ENCODE assay signal across 8 cellular contexts in the genomic region with DNA sequence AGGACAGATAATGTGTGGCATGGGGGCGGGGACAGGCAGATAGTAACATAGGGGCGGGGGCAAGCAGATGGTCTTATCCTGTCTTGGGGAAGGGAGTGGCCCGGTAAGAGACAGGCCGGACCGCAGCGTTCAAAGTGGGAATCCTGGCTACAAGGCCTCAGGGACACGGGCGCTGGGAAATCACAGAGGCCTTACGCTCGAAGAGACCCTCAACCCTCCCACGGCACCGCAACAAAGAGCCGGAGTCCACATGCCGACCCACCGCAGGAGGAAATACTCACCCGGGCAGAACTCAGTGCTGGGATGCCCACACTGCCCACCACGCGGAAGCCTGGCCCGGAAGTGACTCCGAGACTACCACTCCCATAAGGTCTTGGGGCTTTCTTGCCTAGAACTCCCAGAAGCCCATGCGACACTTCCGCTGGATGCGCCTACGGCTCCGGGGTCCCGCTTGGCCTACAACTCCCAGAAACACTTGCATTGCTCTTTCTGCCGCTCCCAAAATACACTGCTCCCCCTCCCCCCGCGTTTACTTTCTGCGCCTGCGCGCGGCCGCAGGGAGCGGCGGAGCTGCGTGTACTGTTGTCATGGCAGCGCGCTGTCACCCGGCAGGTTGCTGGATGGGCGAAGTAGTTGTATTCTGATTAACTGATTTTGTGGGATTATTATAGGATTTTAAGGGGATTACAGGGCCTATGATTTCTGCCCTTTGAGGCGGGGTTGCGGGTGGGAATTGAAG. TPM values are rescaled to one million over a fixed set of nuclear protein-coding genes. Genes with fewer than 3 reads are reported as not detected.
DNase-seq lines count a peak whose midpoint lies in the region; TF ChIP-seq lines count a peak whose summit lies in the region.

Gene CTU1 (minus strand): TSS at position 344 of the 739 bp plus-strand sequence. CDS start 3,840 bp downstream, outside the sequence.

- H3K36me3 ChIP-seq in SK-N-MC (ENCODE audit: insufficient read depth, low read length), result peaks cover 6% of the 10 kb centered on the region; the same call in 1 of the 2 replicates

- peak within 1 kb of the TSS; percentile 75 for H3K9ac ChIP-seq in SK-N-MC (ENCODE audit: insufficient read length)

- H3K4me3 ChIP-seq in NB4 (ENCODE audit: low read depth, low read length), result peak within 1 kb of the TSS; percentile 89
- H3K4me3 ChIP-seq in SK-N-MC, result peak within 1 kb of the TSS; percentile 92

- peaks cover 4% of the 10 kb centered on the region for H3K27me3 Mint-ChIP-seq in HFFc6 (ENCODE audit: insufficient read depth)
- no peaks in the 10 kb centered on the region for H3K27me3 Mint-ChIP-seq in activated naive CD4-positive, alpha-beta T cell treated with anti-CD3 and anti-CD28 coated beads, Interleukin-2, amount 50 U/mL, for 24 hours

- no peak for TF ChIP-seq CTCF in HFFc6 (IDR thresholded peaks at IDR 0.05)
- TF ChIP-seq CTCF in NB4 (IDR thresholded peaks at IDR 0.05; ENCODE audit: low read depth, low read length), result no peak

- peak within 1 kb of the TSS; percentile 93 for H3K27ac Mint-ChIP-seq in HFFc6
- H3K27ac Mint-ChIP-seq in activated naive CD4-positive, alpha-beta T cell treated with anti-CD3 and anti-CD28 coated beads, Interleukin-2, amount 50 U/mL, for 24 hours, result peak within 1 kb of the TSS; percentile 97

- no peaks in the 10 kb centered on the region for H3K9me3 Mint-ChIP-seq in HFFc6
- no peaks in the 10 kb centered on the region for H3K9me3 Mint-ChIP-seq in activated naive CD4-positive, alpha-beta T cell treated with anti-CD3 and anti-CD28 coated beads, Interleukin-2, amount 50 U/mL, for 24 hours

- H3K9me3 ChIP-seq in SK-N-MC (ENCODE audit: low read depth, low read length), result no peaks in the 10 kb centered on the region

- peak; percentile 75 for TF ChIP-seq POLR2A in NB4 (IDR thresholded peaks at IDR 0.05; ENCODE audit: extremely low read depth, insufficient read length)

- H3K4me1 Mint-ChIP-seq in HFFc6 (ENCODE audit: low read depth), result peaks cover 11% of the 10 kb centered on the region
- H3K4me1 Mint-ChIP-seq in activated naive CD4-positive, alpha-beta T cell treated with anti-CD3 and anti-CD28 coated beads, Interleukin-2, amount 50 U/mL, for 24 hours, result peaks cover 49% of the 10 kb centered on the region

- H3K27ac ChIP-seq in SK-N-MC, result no peak within 1 kb of the TSS
- peak within 1 kb of the TSS; percentile 53 for H3K27ac ChIP-seq in temporal lobe (ENCODE audit: low read depth, low read length)

- H3K4me3 Mint-ChIP-seq in HFFc6, result peak within 1 kb of the TSS; percentile 98
- peak within 1 kb of the TSS; percentile 92 for H3K4me3 Mint-ChIP-seq in activated naive CD4-positive, alpha-beta T cell treated with anti-CD3 and anti-CD28 coated beads, Interleukin-2, amount 50 U/mL, for 24 hours

- H3K36me3 Mint-ChIP-seq in HFFc6 (ENCODE audit: low read depth), result peaks cover 16% of the 10 kb centered on the region
- H3K36me3 Mint-ChIP-seq in activated naive CD4-positive, alpha-beta T cell treated with anti-CD3 and anti-CD28 coated beads, Interleukin-2, amount 50 U/mL, for 24 hours, result peaks cover 9% of the 10 kb centered on the region

- peak; percentile 95 for DNase-seq in GM04503 (ENCODE audit: low read depth)
- peak; percentile 99 for DNase-seq in HFFc6
- DNase-seq in NB4 (ENCODE audit: low read depth), result peak; percentile 99
- peak; percentile 97 for DNase-seq in SK-N-MC (ENCODE audit: low read depth, low spot score)
- peak; percentile 100 for DNase-seq in globus pallidus (ENCODE audit: low spot score)
- peak; percentile 92 to 99 (median 98) for DNase-seq in nucleus accumbens (lab: John Stamatoyannopoulos, UW)

RNA-seq across cellular contexts. Expression of gene CTU1, which starts in this region (rescaled TPM):
- 1 to 10 TPM; 5.0 to 8.9 (median 5.9) TPM for total RNA-seq in HFFc6 (2021; fragmentation: NEBNext Ultra II Directional; extraction: Animal tissue kit (Norgen Biotek cat#: 25700))
- 2.7 TPM for total RNA-seq in temporal lobe
